8 cellular contexts compared by ENCODE assay signal in genomic region chr3:64684715-64685261, GRCh38. TPM values are rescaled to one million over a fixed set of nuclear protein-coding genes. Genes with fewer than 3 reads are reported as not detected.
DNase-seq lines count a peak whose midpoint lies in the region; ATAC-seq and TF ChIP-seq lines count a peak whose summit lies in the region.

No MANE protein-coding gene starts in this region.

- H3K9me2 ChIP-seq in GM23338 (ENCODE audit: insufficient read depth) = no peaks in the 10 kb centered on the region

- peak overlapping the region; percentile 80 for H3K4me3 ChIP-seq in GM23338
- peak overlapping the region; percentile 60 to 81 (median 75) for H3K4me3 ChIP-seq in breast epithelium
- H3K4me3 ChIP-seq in iPS-20b (ENCODE audit: low read length) = peak overlapping the region; percentile 82

- H3K36me3 ChIP-seq in GM23338 (ENCODE audit: insufficient read depth) (no peaks in the 10 kb centered on the region), breast epithelium (no peaks in the 10 kb centered on the region), iPS-20b (ENCODE audit: insufficient read depth, low read depth, low read length) (no peaks in the 10 kb centered on the region)

- peaks cover 4% of the 10 kb centered on the region; the same call in 1 of the 2 replicates for H4K20me1 ChIP-seq in GM23338 (replicated peaks; ENCODE audit: insufficient read depth)

- peaks cover 62% of the 10 kb centered on the region for H3K4me1 Mint-ChIP-seq in GM23338

- ATAC-seq in GM23338 (peak; percentile 6), sciatic nerve (peak; percentile 71)

- peaks cover 2% of the 10 kb centered on the region; the same call in 1 of the 3 replicates for H3K9me3 Mint-ChIP-seq in GM23338

- no peak overlapping the region for H3K27ac Mint-ChIP-seq in GM23338

- H3K27ac ChIP-seq in GM23338 (ENCODE audit: low read depth) = no peak overlapping the region
- peak overlapping the region; percentile 96 for H3K27ac ChIP-seq in breast epithelium
- no peak overlapping the region for H3K27ac ChIP-seq in iPS-20b (ENCODE audit: low read length)

- peaks cover 3% of the 10 kb centered on the region; the same call in 1 of the 3 replicates for H3K36me3 Mint-ChIP-seq in GM23338 (ENCODE audit: low read depth)

- H3K4me1 ChIP-seq in GM23338 (ENCODE audit: insufficient read depth) (peaks cover 66% of the 10 kb centered on the region), breast epithelium (no peaks in the 10 kb centered on the region), iPS-20b (ENCODE audit: insufficient read depth, low read length) (peaks cover 42% of the 10 kb centered on the region; the same call in 1 of the 2 replicates)

- peak; percentile 60 for DNase-seq in GM23338 (ENCODE audit: low spot score)
- DNase-seq in breast epithelium (ENCODE audit: low spot score in 2 of 2) = peak in 1 of 2 donors; percentile 75
- peak; percentile 76 for DNase-seq in sciatic nerve (ENCODE audit: low spot score)
- no peak for DNase-seq in NCI-H1092 (lab: John Stamatoyannopoulos, UW)
- no peak for DNase-seq in stimulated activated CD4-positive, alpha-beta T cell treated with anti-CD3 and anti-CD28 coated beads, Interleukin-2, amount 100 ng/mL, for 24 hours
- no peak for DNase-seq in erythroblast (lab: John Stamatoyannopoulos, UW)
- DNase-seq in cerebellar nuclear complex (lab: John Stamatoyannopoulos, UW) = no peak

- H2AFZ ChIP-seq in GM23338 = peak overlapping the region; percentile 96

- H3K9me3 ChIP-seq in breast epithelium = no peaks in the 10 kb centered on the region
- no peaks in the 10 kb centered on the region for H3K9me3 ChIP-seq in iPS-20b (ENCODE audit: insufficient read depth, low read depth, low read length)

- no peaks in the 10 kb centered on the region for H3K79me2 ChIP-seq in GM23338 (replicated peaks; ENCODE audit: insufficient read depth)

- TF ChIP-seq POLR2A in breast epithelium (IDR thresholded peaks at IDR 0.05) (no peak), erythroblast (IDR thresholded peaks at IDR 0.05; ENCODE audit: low read length) (no peak)

- peaks cover 97% of the 10 kb centered on the region for H3K27me3 ChIP-seq in GM23338 (ENCODE audit: insufficient read depth)
- H3K27me3 ChIP-seq in breast epithelium = no peaks in the 10 kb centered on the region
- peaks cover 95% of the 10 kb centered on the region for H3K27me3 ChIP-seq in iPS-20b (ENCODE audit: insufficient read depth, low read length)

- H3F3A ChIP-seq in GM23338 (replicated peaks; ENCODE audit: low read depth) = peaks cover 14% of the 10 kb centered on the region; the same call in 1 of the 2 replicates

- H3K4me3 Mint-ChIP-seq in GM23338 = peak overlapping the region; percentile 81

- no peak overlapping the region for H3K9ac ChIP-seq in iPS-20b (ENCODE audit: low read depth, low read length)

- intact Hi-C loops in breast epithelium (cut with DNase I; ENCODE audit: low total_unique reads) (no loop called here), sciatic nerve (cut with DNase I) (loop anchor here (10.0 kb wide), 1 partner anchor 750 kb away; no protein-coding TSS in a partner anchor)

- peaks cover 81% of the 10 kb centered on the region for H3K27me3 Mint-ChIP-seq in GM23338 (ENCODE audit: insufficient read depth, low read depth, poor library complexity)

- H3K4me2 ChIP-seq in GM23338 = peak overlapping the region; percentile 99

- no peak for TF ChIP-seq CTCF in GM23338 (conservative IDR thresholded peaks at IDR 0.05; ENCODE audit: low read depth in 2 of 2)
- TF ChIP-seq CTCF in breast epithelium (IDR thresholded peaks at IDR 0.05) = no peak

TF ChIP-seq in GM23338, 12 proteins besides CTCF, POLR2A, EP300 and RAD21 (continues in another document):
- no peak for TF ChIP-seq EZH2 (IDR thresholded peaks at IDR 0.05; ENCODE audit: low read depth, unreplicated experiment)
- TF ChIP-seq JUNB (IDR thresholded peaks at IDR 0.05; ENCODE audit: unreplicated experiment) = no peak
- TF ChIP-seq ZNF331 (CRISPR knock-in tag; IDR thresholded peaks at IDR 0.05; ENCODE audit: low read depth) = no peak
- TF ChIP-seq ZNF114 (CRISPR knock-in tag; IDR thresholded peaks at IDR 0.05) = no peak
- TF ChIP-seq REST (IDR thresholded peaks at IDR 0.05; ENCODE audit: unreplicated experiment) = no peak
- TF ChIP-seq NANOG (IDR thresholded peaks at IDR 0.05; ENCODE audit: borderline replicate concordance) = no peak
- no peak for TF ChIP-seq ZNF462 (CRISPR knock-in tag; IDR thresholded peaks at IDR 0.05)

RNA-seq across cellular contexts. Expression of gene ADAMTS9, which starts 3.0 kb away (rescaled TPM):
- total RNA-seq in GM23338 (2014; rRNA removed; shearing (Covaris generic)) = 0.31 and 0.54 TPM in 2 replicates
- 0.26 and 0.81 TPM in 2 replicates for polyA plus RNA-seq in GM23338 (2016; fragmentation: Nextera tagmentation; extraction: Ambion mirVana)
- total RNA-seq in breast epithelium (100 to 1,000 TPM in 1 of 3 donors, 10 to 100 TPM in 2; 19.4 to 240 (median 50.6) TPM), sciatic nerve (185 TPM)

Comparison
In these comparisons a context has a peak if more than half of its experiments do, and no peak if none do; other contexts are left out.
1. DNase-seq: peak in GM23338 (single experiment) and sciatic nerve (single experiment); none in NCI-H1092 (single experiment), stimulated activated CD4-positive, alpha-beta T cell treated with anti-CD3 and anti-CD28 coated beads, Interleukin-2, amount 100 ng/mL, for 24 hours (0 of 2), erythroblast (0 of 2) and cerebellar nuclear complex (0 of 2).
2. H3K27ac ChIP-seq: peak in breast epithelium (2 of 2); none in GM23338 (single experiment) and iPS-20b (single experiment).
3. RNA of gene ADAMTS9, which starts 3.0 kb away (total RNA-seq): 185 TPM in sciatic nerve (single experiment) and 19.4 to 240 TPM in breast epithelium; 0.31 to 0.54 TPM in GM23338; every median in the first group is over 10 times any median in the second.
4. Peak in every context shown above with its lines, with median percentiles within 50 percentile points of each other: H3K4me3 ChIP-seq.